In the genomic region with DNA sequence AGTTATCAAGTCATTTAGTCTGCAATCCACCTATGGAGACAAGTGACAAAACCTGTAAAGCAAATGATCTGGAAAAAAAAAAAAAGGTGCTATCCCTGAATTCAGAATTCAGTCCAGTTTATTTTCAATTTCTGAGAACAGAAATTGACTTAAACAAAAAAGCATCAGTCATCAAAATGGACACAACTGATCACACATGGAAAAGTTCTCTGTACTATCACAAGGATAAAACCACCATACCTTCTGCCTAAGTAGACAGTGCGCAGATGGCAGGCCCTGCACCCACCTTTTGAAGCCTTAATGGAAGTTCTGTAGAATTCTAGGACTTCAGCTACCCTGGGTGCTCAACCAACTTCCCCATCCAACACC, we compare ENCODE assay signal across 1 cellular context.
TF ChIP-seq lines count a peak whose summit lies in the region.

No MANE protein-coding gene starts in this region.

TF ChIP-seq in HEK293, 187 proteins besides CTCF, POLR2A, EP300 and RAD21 (continued from another document):
- TF ChIP-seq ZXDB (tag by site-specific recombination; IDR thresholded peaks at IDR 0.05) (no peak), PRDM1 (tag by site-specific recombination; IDR thresholded peaks at IDR 0.05) (no peak), ZNF433 (tag by site-specific recombination; IDR thresholded peaks at IDR 0.05; ENCODE audit: low read depth) (no peak), FEZF1 (tag by site-specific recombination; IDR thresholded peaks at IDR 0.05) (no peak), ZNF112 (tag by site-specific recombination; IDR thresholded peaks at IDR 0.05) (no peak), ZNF626 (tag by site-specific recombination; IDR thresholded peaks at IDR 0.05) (no peak), ZNF664 (tag by site-specific recombination; IDR thresholded peaks at IDR 0.05) (no peak), ZFP41 (tag by site-specific recombination; IDR thresholded peaks at IDR 0.05; ENCODE audit: borderline replicate concordance) (no peak), ZNF777 (tag by site-specific recombination; IDR thresholded peaks at IDR 0.05; ENCODE audit: borderline replicate concordance) (no peak), SP2 (tag by site-specific recombination; IDR thresholded peaks at IDR 0.05) (no peak)
- TF ChIP-seq, protein P1, sequence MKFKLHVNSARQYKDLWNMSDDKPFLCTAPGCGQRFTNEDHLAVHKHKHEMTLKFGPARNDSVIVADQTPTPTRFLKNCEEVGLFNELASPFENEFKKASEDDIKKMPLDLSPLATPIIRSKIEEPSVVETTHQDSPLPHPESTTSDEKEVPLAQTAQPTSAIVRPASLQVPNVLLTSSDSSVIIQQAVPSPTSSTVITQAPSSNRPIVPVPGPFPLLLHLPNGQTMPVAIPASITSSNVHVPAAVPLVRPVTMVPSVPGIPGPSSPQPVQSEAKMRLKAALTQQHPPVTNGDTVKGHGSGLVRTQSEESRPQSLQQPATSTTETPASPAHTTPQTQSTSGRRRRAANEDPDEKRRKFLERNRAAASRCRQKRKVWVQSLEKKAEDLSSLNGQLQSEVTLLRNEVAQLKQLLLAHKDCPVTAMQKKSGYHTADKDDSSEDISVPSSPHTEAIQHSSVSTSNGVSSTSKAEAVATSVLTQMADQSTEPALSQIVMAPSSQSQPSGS (tag by site-specific recombination; IDR thresholded peaks at IDR 0.05; ENCODE audit: low read depth) = no peak
- TF ChIP-seq, protein P2, sequence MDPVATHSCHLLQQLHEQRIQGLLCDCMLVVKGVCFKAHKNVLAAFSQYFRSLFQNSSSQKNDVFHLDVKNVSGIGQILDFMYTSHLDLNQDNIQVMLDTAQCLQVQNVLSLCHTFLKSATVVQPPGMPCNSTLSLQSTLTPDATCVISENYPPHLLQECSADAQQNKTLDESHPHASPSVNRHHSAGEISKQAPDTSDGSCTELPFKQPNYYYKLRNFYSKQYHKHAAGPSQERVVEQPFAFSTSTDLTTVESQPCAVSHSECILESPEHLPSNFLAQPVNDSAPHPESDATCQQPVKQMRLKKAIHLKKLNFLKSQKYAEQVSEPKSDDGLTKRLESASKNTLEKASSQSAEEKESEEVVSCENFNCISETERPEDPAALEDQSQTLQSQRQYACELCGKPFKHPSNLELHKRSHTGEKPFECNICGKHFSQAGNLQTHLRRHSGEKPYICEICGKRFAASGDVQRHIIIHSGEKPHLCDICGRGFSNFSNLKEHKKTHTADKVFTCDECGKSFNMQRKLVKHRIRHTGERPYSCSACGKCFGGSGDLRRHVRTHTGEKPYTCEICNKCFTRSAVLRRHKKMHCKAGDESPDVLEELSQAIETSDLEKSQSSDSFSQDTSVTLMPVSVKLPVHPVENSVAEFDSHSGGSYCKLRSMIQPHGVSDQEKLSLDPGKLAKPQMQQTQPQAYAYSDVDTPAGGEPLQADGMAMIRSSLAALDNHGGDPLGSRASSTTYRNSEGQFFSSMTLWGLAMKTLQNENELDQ (tag by site-specific recombination; IDR thresholded peaks at IDR 0.05; ENCODE audit: low read depth) = no peak
